ENCODE assay signal across 8 cellular contexts in the genomic region with DNA sequence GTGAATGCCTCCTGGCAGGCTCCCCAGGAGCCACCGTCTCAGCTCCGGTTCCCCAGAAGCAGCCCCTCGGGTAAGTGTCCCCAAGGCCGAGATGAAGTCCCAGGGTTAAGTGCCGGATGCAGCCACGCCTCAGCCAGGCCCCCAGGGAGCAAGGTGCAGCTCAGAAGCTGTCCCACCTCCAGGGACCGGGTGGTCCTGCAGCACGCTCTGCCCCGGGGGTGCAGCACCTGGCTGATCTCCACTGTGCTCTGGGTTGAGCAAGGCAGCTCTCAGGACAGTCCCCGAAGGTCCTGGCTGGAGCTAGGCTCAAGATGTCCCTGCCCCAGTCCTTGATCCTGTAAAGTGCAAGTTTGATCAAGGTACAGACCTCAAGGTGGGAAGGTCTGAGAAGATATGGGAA. TPM values are rescaled to one million over a fixed set of nuclear protein-coding genes. Genes with fewer than 3 reads are reported as not detected.
"Had no signal": no experiment of that assay in that cellular context is flagged by ENCODE, and none has a peak within 500 bp of the region (broad histone marks: within the 10 kb centered on the region; RNA-seq: fewer than 3 reads in every experiment).

No MANE protein-coding gene starts in this region.

- H2AFZ ChIP-seq: GM23338 had no signal

- H3K4me3 Mint-ChIP-seq: GM23338 had no signal

- H3K27ac ChIP-seq: HL-60 had no signal

- H3K9me3 Mint-ChIP-seq: GM23338 had no signal

- DNase-seq: H7, HCEC 1CT, Kasumi-1, KG1 had no signal

- ATAC-seq: GM23338 had no signal

- H3K4me2 ChIP-seq: GM23338 had no signal

- FAIRE-seq: K562 had no signal

- H3K27ac Mint-ChIP-seq: GM23338 had no signal

- H3K4me3 ChIP-seq: GM23338, K562 had no signal

RNA-seq across cellular contexts. Expression of a gene that starts 15.1 kb away (rescaled TPM):
- total RNA-seq: H4 had no signal
